In genomic region chr16:3101018-3101840, GRCh38 we compare ENCODE assay signal across 7 cellular contexts. TPM values are rescaled to one million over a fixed set of nuclear protein-coding genes. Genes with fewer than 3 reads are reported as not detected.
A peak's percentile ranks its signal among the peaks of the same experiment; 100 is the strongest.
DNase-seq lines count a peak whose midpoint lies in the region; ATAC-seq and TF ChIP-seq lines count a peak whose summit lies in the region.

No MANE protein-coding gene starts in this region.

- H3K4me3 ChIP-seq in fibroblast of villous mesenchyme (ENCODE audit: low read depth, low read length), result no peak overlapping the region

- H3K36me3 ChIP-seq in ES-I3 (ENCODE audit: insufficient read depth, low read length), result no peaks in the 10 kb centered on the region

- peak; percentile 78 for TF ChIP-seq CTCF in LNCAP (IDR thresholded peaks at IDR 0.05)
- peak; percentile 63 for TF ChIP-seq CTCF in fibroblast of villous mesenchyme (IDR thresholded peaks at IDR 0.05; ENCODE audit: insufficient read depth, low read depth, low read length)

- peaks cover 27% of the 10 kb centered on the region for H3K4me1 ChIP-seq in ES-I3 (ENCODE audit: insufficient read depth, low read length)

- ATAC-seq in HG02885 (IDR thresholded peaks at IDR 0.05; ENCODE audit: poor library complexity, unreplicated experiment), result no peak

- DNase-seq in activated CD4-positive, alpha-beta T cell treated with anti-CD3 and anti-CD28 coated beads, Interleukin-2, amount 50 U/mL, for 1 hour, result peak; percentile 31
- peak; percentile 28 for DNase-seq in fibroblast of villous mesenchyme (ENCODE audit: low read depth)
- peak in 2 of 3 donors; percentile 37 to 61 for DNase-seq in stimulated activated CD4-positive, alpha-beta T cell treated with anti-CD3 and anti-CD28 coated beads, TNF-alpha, amount 100 ng/mL, for 48 hours (ENCODE audit: low read depth in 3 of 3)
- DNase-seq in dedifferentiated amniotic fluid mesenchymal stem cell (ENCODE audit: extremely low spot score), result no peak

- peak overlapping the region; percentile 52 for H3K9ac ChIP-seq in ES-I3 (ENCODE audit: low read depth, low read length)

- no peaks in the 10 kb centered on the region for H3K9me3 ChIP-seq in ES-I3 (ENCODE audit: control insufficient read depth, insufficient read depth, low read length)

RNA-seq across cellular contexts. Expression of gene ZSCAN10, which starts 2.1 kb away (rescaled TPM):
- total RNA-seq in fibroblast of villous mesenchyme, result under 0.01 TPM in 1 of 2 replicates, not detected in the other

RNA-seq across cellular contexts. Expression of gene ZNF205, which starts 11.2 kb away (rescaled TPM):
- 14.2 and 18.4 TPM in 2 replicates for total RNA-seq in fibroblast of villous mesenchyme

RNA-seq across cellular contexts. Expression of gene ZNF213, which starts 33.6 kb away (rescaled TPM):
- 3.5 and 5.5 TPM in 2 replicates for total RNA-seq in fibroblast of villous mesenchyme

RNA-seq across cellular contexts. Expression of gene IL32, which starts 35.8 kb away (rescaled TPM):
- 12.6 and 25.0 TPM in 2 replicates for total RNA-seq in fibroblast of villous mesenchyme

RNA-seq across cellular contexts. Expression of gene MMP25, which starts 54.9 kb away (rescaled TPM):
- total RNA-seq in fibroblast of villous mesenchyme, result under 0.01 TPM in 1 of 2 replicates, not detected in the other
